8 cellular contexts compared by ENCODE assay signal in the genomic region with DNA sequence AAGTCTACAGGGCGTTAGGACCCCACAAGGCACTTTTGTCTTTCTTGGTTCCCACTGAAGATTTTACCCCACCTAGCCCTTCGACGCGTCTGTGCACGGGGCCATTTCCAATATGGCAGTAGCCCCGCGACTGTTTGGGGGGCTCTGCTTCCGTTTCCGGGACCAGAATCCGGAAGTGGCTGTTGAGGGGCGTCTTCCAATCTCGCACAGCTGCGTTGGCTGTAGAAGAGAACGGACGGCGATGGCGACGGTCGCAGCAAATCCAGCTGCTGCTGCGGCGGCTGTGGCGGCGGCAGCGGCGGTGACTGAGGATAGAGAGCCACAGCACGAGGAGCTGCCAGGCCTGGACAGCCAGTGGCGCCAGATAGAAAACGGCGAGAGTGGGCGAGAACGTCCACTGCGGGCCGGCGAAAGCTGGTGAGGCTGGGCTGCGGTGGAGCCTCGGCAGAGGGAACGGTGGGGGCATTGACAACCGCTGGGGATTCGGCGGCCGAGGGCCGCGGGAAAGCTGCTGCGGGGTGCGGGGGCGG. TPM values are rescaled to one million over a fixed set of nuclear protein-coding genes. Genes with fewer than 3 reads are reported as not detected.
A peak's percentile ranks its signal among the peaks of the same experiment; 100 is the strongest.
DNase-seq lines count a peak whose midpoint lies in the region; ATAC-seq and TF ChIP-seq lines count a peak whose summit lies in the region.

USP11 (plus strand) TSS at position 207 of the 530 bp plus-strand sequence; CDS start at position 242, 35 bp downstream.

- POLR2A ChIA-PET in activated CD8-positive, alpha-beta T cell treated with anti-CD3 and anti-CD28 coated beads for 36 hours (lab: Charles Lee): interaction anchor here (1.0 to 3.6 kb wide), 4 partner anchors 13 to 88 kb away, joined by 3 to 42 read pairs (median 8); partner anchors contain the start of genes CDK16, NDUFB11 and RBM10

- peak within 1 kb of the TSS; percentile 87 for H3K4me3 ChIP-seq in GM12865 (ENCODE audit: low read depth, low read length)
- peak within 1 kb of the TSS; percentile 53 for H3K4me3 ChIP-seq in HFF-Myc (replicated peaks; ENCODE audit: low read depth, low read length)
- H3K4me3 ChIP-seq in effector memory CD4-positive, alpha-beta T cell (ENCODE audit: insufficient read depth, low read depth, low read length, poor library complexity, severe bottlenecking): peak within 1 kb of the TSS; percentile 69

- peaks cover 26% of the 10 kb centered on the region for H3K4me1 Mint-ChIP-seq in activated CD8-positive, alpha-beta T cell treated with anti-CD3 and anti-CD28 coated beads for 36 hours (ENCODE audit: low read depth)

- peak; percentile 42 for ATAC-seq in activated CD8-positive, alpha-beta T cell treated with anti-CD3 and anti-CD28 coated beads for 36 hours

- H3K9me3 ChIP-seq in effector memory CD4-positive, alpha-beta T cell (ENCODE audit: control insufficient read depth, low read length): no peaks in the 10 kb centered on the region

- no peak for TF ChIP-seq CTCF in GM12865 (IDR thresholded peaks at IDR 0.05; ENCODE audit: insufficient read depth, low read depth, low read length, missing control alignments)
- no peak for TF ChIP-seq CTCF in HFF-Myc (IDR thresholded peaks at IDR 0.05; ENCODE audit: low read depth, low read length, missing control alignments)
- TF ChIP-seq CTCF in activated CD8-positive, alpha-beta T cell treated with anti-CD3 and anti-CD28 coated beads for 36 hours (IDR thresholded peaks at IDR 0.05): no peak

- DNase-seq in GM12865 (ENCODE audit: low read depth) (peak; percentile 81), HFF-Myc (ENCODE audit: extremely low read depth, low read depth) (no peak), NCI-H226 (peak; percentile 36), lung microvascular endothelial cell (ENCODE audit: low read depth in 2 of 2) (peak in 1 of 2 donors; percentile 41), SKM-1 treated with dmso at 0.1 percent for 144 hours (lab: John Stamatoyannopoulos, UW; ENCODE audit: unreplicated experiment) (no peak)
- peak; percentile 74 for DNase-seq in activated CD8-positive, alpha-beta T cell treated with anti-CD3 and anti-CD28 coated beads for 36 hours
- peak in 1 of 3 donors; percentile 28 for DNase-seq in effector memory CD4-positive, alpha-beta T cell
- peak; percentile 25 to 53 for DNase-seq in stimulated activated CD8-positive, alpha-beta memory T cell treated with anti-CD3 and anti-CD28 coated beads, Interleukin-7, amount 100 ng/mL, for 48 hours (ENCODE audit: extremely low read depth in 1 of 2, low read depth in 1 of 2)

- no peaks in the 10 kb centered on the region for H3K27me3 ChIP-seq in effector memory CD4-positive, alpha-beta T cell (replicated peaks; ENCODE audit: control insufficient read depth, insufficient read depth, low read length, poor library complexity, severe bottlenecking)

- peak within 1 kb of the TSS; percentile 97 for H3K27ac Mint-ChIP-seq in activated CD8-positive, alpha-beta T cell treated with anti-CD3 and anti-CD28 coated beads for 36 hours

- no peaks in the 10 kb centered on the region for H3K4me1 ChIP-seq in effector memory CD4-positive, alpha-beta T cell (ENCODE audit: control insufficient read depth, insufficient read depth, low read length, poor library complexity, severe bottlenecking)

- peak within 1 kb of the TSS; percentile 89 for H3K4me3 Mint-ChIP-seq in activated CD8-positive, alpha-beta T cell treated with anti-CD3 and anti-CD28 coated beads for 36 hours

- H3K27ac ChIP-seq in effector memory CD4-positive, alpha-beta T cell (ENCODE audit: insufficient read depth, low read length, poor library complexity, severe bottlenecking): peak within 1 kb of the TSS; percentile 94

- H3K36me3 Mint-ChIP-seq in activated CD8-positive, alpha-beta T cell treated with anti-CD3 and anti-CD28 coated beads for 36 hours (ENCODE audit: low read depth): peaks cover 25% of the 10 kb centered on the region

- no peaks in the 10 kb centered on the region for H3K9me3 Mint-ChIP-seq in activated CD8-positive, alpha-beta T cell treated with anti-CD3 and anti-CD28 coated beads for 36 hours

- H3K27me3 Mint-ChIP-seq in activated CD8-positive, alpha-beta T cell treated with anti-CD3 and anti-CD28 coated beads for 36 hours: no peaks in the 10 kb centered on the region

- intact Hi-C loops in activated CD8-positive, alpha-beta T cell treated with anti-CD3 and anti-CD28 coated beads for 36 hours (cut with micrococcal nuclease): loop anchor here (2.0 kb wide), 1 partner anchor 40 kb away; the partner anchor contains the start of gene UBA1

- CTCF ChIA-PET in activated CD8-positive, alpha-beta T cell treated with anti-CD3 and anti-CD28 coated beads for 36 hours (lab: Charles Lee): interaction anchor here (1.4 kb wide), 1 partner anchor 152 kb away, joined by 4 read pairs; no protein-coding TSS in a partner anchor

- H3K36me3 ChIP-seq in effector memory CD4-positive, alpha-beta T cell (ENCODE audit: control insufficient read depth, insufficient read depth, low read length): peaks cover 8% of the 10 kb centered on the region

RNA-seq across cellular contexts. Expression of gene USP11, which starts in this region (rescaled TPM):
- total RNA-seq in activated CD8-positive, alpha-beta T cell treated with anti-CD3 and anti-CD28 coated beads for 36 hours: 10 to 100 TPM; 57.1 to 62.0 TPM
- 25.1 and 42.9 TPM in 2 replicates for total RNA-seq in lung microvascular endothelial cell

Comparison
In these comparisons a context has a peak if more than half of its experiments do, and no peak if none do; other contexts are left out.
1. DNase-seq: peak in GM12865 (single experiment), NCI-H226 (single experiment), activated CD8-positive, alpha-beta T cell treated with anti-CD3 and anti-CD28 coated beads for 36 hours (single experiment) and stimulated activated CD8-positive, alpha-beta memory T cell treated with anti-CD3 and anti-CD28 coated beads, Interleukin-7, amount 100 ng/mL, for 48 hours (2 of 2); none in HFF-Myc (single experiment) and SKM-1 treated with dmso at 0.1 percent for 144 hours (single experiment).
2. Peak in every context shown above with its lines, with median percentiles within 50 percentile points of each other: H3K4me3 ChIP-seq.